1 cellular context compared by ENCODE assay signal in the genomic region with DNA sequence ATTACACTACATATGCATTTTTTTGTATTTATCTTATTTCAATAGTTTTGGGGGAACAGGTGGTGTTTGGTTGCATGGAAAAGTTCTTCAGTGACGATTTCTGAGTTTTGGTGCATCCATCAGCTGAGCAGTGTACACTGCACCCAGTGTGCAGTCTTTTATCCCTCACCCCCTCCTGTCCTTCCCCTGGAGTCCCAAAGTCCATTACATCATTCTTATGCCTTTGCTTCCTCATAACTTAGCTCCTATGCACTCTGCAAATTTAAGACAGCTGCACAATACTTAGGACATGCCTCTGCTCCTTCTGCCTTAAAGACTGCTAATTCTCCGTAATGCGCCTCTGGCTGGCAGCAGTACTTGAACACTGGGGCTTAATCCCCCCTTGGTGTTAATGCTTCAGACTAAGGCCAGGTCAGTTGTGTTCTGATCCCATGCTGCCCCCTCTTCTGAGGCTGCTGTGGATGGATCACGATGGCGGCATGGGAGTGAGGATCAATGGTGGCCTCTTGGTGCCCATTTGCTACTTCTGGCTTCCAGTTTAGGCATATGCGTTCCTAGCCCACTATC.
TF ChIP-seq lines count a peak whose summit lies in the region.

No MANE protein-coding gene starts in this region.

TF ChIP-seq in IMR-90, 13 proteins besides CTCF, POLR2A, EP300 and RAD21 (continued from another document):
- no peak for TF ChIP-seq USF2 (IDR thresholded peaks at IDR 0.05; ENCODE audit: low read depth, low read length)
- no peak for TF ChIP-seq MXI1 (IDR thresholded peaks at IDR 0.05; ENCODE audit: borderline replicate concordance, low read depth, low read length)
- no peak for TF ChIP-seq CHD1 (IDR thresholded peaks at IDR 0.05; ENCODE audit: low read depth, low read length)
- no peak for TF ChIP-seq RCOR1 (IDR thresholded peaks at IDR 0.05; ENCODE audit: insufficient replicate concordance, low read length)
- no peak for TF ChIP-seq CEBPB (IDR thresholded peaks at IDR 0.05; ENCODE audit: low read depth, low read length)
TF ChIP-seq in IMR-90: peak in this region for 0.
